Comparison of ENCODE assay signal across 8 cellular contexts in genomic region chr10:114042895-114043531, GRCh38. TPM values are rescaled to one million over a fixed set of nuclear protein-coding genes. Genes with fewer than 3 reads are reported as not detected.
DNase-seq lines count a peak whose midpoint lies in the region; ATAC-seq and TF ChIP-seq lines count a peak whose summit lies in the region.

No MANE protein-coding gene starts in this region.

- H3K27ac Mint-ChIP-seq in Calu3 (ENCODE audit: unreplicated experiment) (no peak overlapping the region), progenitor cell of endocrine pancreas (peak overlapping the region; percentile 80)
- no peak overlapping the region for H3K27ac Mint-ChIP-seq in activated T-helper 2 cell treated with anti-CD3 and anti-CD28 coated beads, Interferon-gamma antibody, Interleukin-2, Interleukin-4, amounts not matched to agents 10 μg/mL and 5 μg/mL and 100 μg/mL, durations not matched to agents 14 hours and 24 hours and 36 hours

- CTCF ChIA-PET in Calu3 (lab: Charles Lee): interaction anchor here (0.6 to 1.3 kb wide), 4 partner anchors 16 to 138 kb away, joined by 3 to 6 read pairs (median 3); no protein-coding TSS in a partner anchor

- H3K4me1 Mint-ChIP-seq in Calu3 (ENCODE audit: low read depth, unreplicated experiment): peaks cover 16% of the 10 kb centered on the region
- H3K4me1 Mint-ChIP-seq in activated T-helper 2 cell treated with anti-CD3 and anti-CD28 coated beads, Interferon-gamma antibody, Interleukin-2, Interleukin-4, amounts not matched to agents 10 μg/mL and 5 μg/mL and 100 μg/mL, durations not matched to agents 14 hours and 24 hours and 36 hours (ENCODE audit: low read depth): peaks cover 16% of the 10 kb centered on the region
- peaks cover 6% of the 10 kb centered on the region for H3K4me1 Mint-ChIP-seq in progenitor cell of endocrine pancreas (ENCODE audit: low read depth)

- H3K9me3 ChIP-seq in right cardiac atrium (ENCODE audit: control insufficient read depth, low read length) (no peaks in the 10 kb centered on the region), BE2C (no peaks in the 10 kb centered on the region)

- H3K36me3 Mint-ChIP-seq in Calu3 (ENCODE audit: insufficient read depth, unreplicated experiment): peaks cover 10% of the 10 kb centered on the region
- no peaks in the 10 kb centered on the region for H3K36me3 Mint-ChIP-seq in activated T-helper 2 cell treated with anti-CD3 and anti-CD28 coated beads, Interferon-gamma antibody, Interleukin-2, Interleukin-4, amounts not matched to agents 10 μg/mL and 5 μg/mL and 100 μg/mL, durations not matched to agents 14 hours and 24 hours and 36 hours (ENCODE audit: low read depth)
- no peaks in the 10 kb centered on the region for H3K36me3 Mint-ChIP-seq in progenitor cell of endocrine pancreas (ENCODE audit: insufficient read depth)

- under 1% methylated on average over 38 of the region's 38 CpGs for WGBS in right cardiac atrium

- TF ChIP-seq CTCF in Calu3 (IDR thresholded peaks at IDR 0.05; ENCODE audit: unreplicated experiment) (no peak), progenitor cell of endocrine pancreas (IDR thresholded peaks at IDR 0.05; ENCODE audit: unreplicated experiment) (no peak), BE2C (IDR thresholded peaks at IDR 0.05; ENCODE audit: low read depth, low read length) (no peak)

- H3K36me3 ChIP-seq in BE2C: no peaks in the 10 kb centered on the region

- no TSS peak for BruUV-seq in Calu3 (replicated peaks; lab: Mats Ljungman, UMichigan)

- H3K27me3 ChIP-seq in right cardiac atrium (ENCODE audit: control insufficient read depth, insufficient read depth) (no peaks in the 10 kb centered on the region), BE2C (peaks cover 85% of the 10 kb centered on the region)

- ATAC-seq in GM19455 (IDR thresholded peaks at IDR 0.05; ENCODE audit: unreplicated experiment) (peak; percentile 44), right cardiac atrium (peak; percentile 73 to 75)

- H3K4me1 ChIP-seq in right cardiac atrium (ENCODE audit: control insufficient read depth, insufficient read depth, low read length) (no peaks in the 10 kb centered on the region), BE2C (no peaks in the 10 kb centered on the region)

- H3K4me3 ChIP-seq in right cardiac atrium (ENCODE audit: low read length) (peak overlapping the region; percentile 61), BE2C (ENCODE audit: low read depth, low read length) (no peak overlapping the region)

- H3K9me3 Mint-ChIP-seq in Calu3 (ENCODE audit: low read depth, unreplicated experiment) (no peaks in the 10 kb centered on the region), progenitor cell of endocrine pancreas (ENCODE audit: low read depth) (no peaks in the 10 kb centered on the region)
- H3K9me3 Mint-ChIP-seq in activated T-helper 2 cell treated with anti-CD3 and anti-CD28 coated beads, Interferon-gamma antibody, Interleukin-2, Interleukin-4, amounts not matched to agents 10 μg/mL and 5 μg/mL and 100 μg/mL, durations not matched to agents 14 hours and 24 hours and 36 hours: no peaks in the 10 kb centered on the region

- no peaks in the 10 kb centered on the region for H3K27me3 Mint-ChIP-seq in Calu3 (ENCODE audit: unreplicated experiment)
- peaks cover 73% of the 10 kb centered on the region for H3K27me3 Mint-ChIP-seq in activated T-helper 2 cell treated with anti-CD3 and anti-CD28 coated beads, Interferon-gamma antibody, Interleukin-2, Interleukin-4, amounts not matched to agents 10 μg/mL and 5 μg/mL and 100 μg/mL, durations not matched to agents 14 hours and 24 hours and 36 hours (ENCODE audit: low read depth)
- H3K27me3 Mint-ChIP-seq in progenitor cell of endocrine pancreas: peaks cover 86% of the 10 kb centered on the region

- peak overlapping the region; percentile 85 for H3K4me3 Mint-ChIP-seq in Calu3 (ENCODE audit: low read depth, unreplicated experiment)
- peak overlapping the region; percentile 57 for H3K4me3 Mint-ChIP-seq in activated T-helper 2 cell treated with anti-CD3 and anti-CD28 coated beads, Interferon-gamma antibody, Interleukin-2, Interleukin-4, amounts not matched to agents 10 μg/mL and 5 μg/mL and 100 μg/mL, durations not matched to agents 14 hours and 24 hours and 36 hours (ENCODE audit: low read depth)
- peak overlapping the region; percentile 73 for H3K4me3 Mint-ChIP-seq in progenitor cell of endocrine pancreas (ENCODE audit: low read depth)

- DNase-seq in Calu3 (peak; percentile 35), M059J (ENCODE audit: low read depth) (peak; percentile 42), right cardiac atrium (peak; percentile 68 to 85 (median 85)), progenitor cell of endocrine pancreas (ENCODE audit: low spot score, unreplicated experiment) (peak; percentile 14), BE2C (no peak), NCI-H774 (lab: John Stamatoyannopoulos, UW) (no peak)
- DNase-seq in activated T-helper 2 cell treated with anti-CD3 and anti-CD28 coated beads, Interferon-gamma antibody, Interleukin-2, Interleukin-4, amounts not matched to agents 10 μg/mL and 5 μg/mL and 100 μg/mL, durations not matched to agents 14 hours and 24 hours and 36 hours (ENCODE audit: low spot score): no peak

- intact Hi-C loops in Calu3 (cut with micrococcal nuclease; ENCODE audit: unreplicated experiment) (no loop called here), right cardiac atrium (cut with DNase I) (loop anchor here in 3 of 4 donors (10.0 kb wide), 4 partner anchors 52 to 188 kb away; partner anchors contain the start of genes DCLRE1A (in 1 of the 3) and NHLRC2 (in 1 of the 3))
- intact Hi-C loops in activated T-helper 2 cell treated with anti-CD3 and anti-CD28 coated beads, Interferon-gamma antibody, Interleukin-2, Interleukin-4, amounts not matched to agents 10 μg/mL and 5 μg/mL and 100 μg/mL, durations not matched to agents 14 hours and 24 hours and 36 hours (cut with micrococcal nuclease): loop anchor here (5.0 kb wide), 2 partner anchors 81 to 191 kb away; partner anchors contain the start of genes DCLRE1A and NHLRC2

- H3K27ac ChIP-seq in right cardiac atrium (ENCODE audit: low read length): peak overlapping the region; percentile 97

RNA-seq across cellular contexts. Expression of gene ADRB1, which starts 0.7 kb away (rescaled TPM):
- total RNA-seq in Calu3 (2022) (0.47 and 0.78 TPM in 2 replicates), right cardiac atrium (10 to 100 TPM; 39.5 to 60.8 (median 47.1) TPM), progenitor cell of endocrine pancreas (not detected in 2 replicates)
- total RNA-seq in M059J (2014; rRNA removed; shearing (Covaris generic)): 0.12 and 0.52 TPM in 2 replicates
- not detected in 2 replicates for total RNA-seq in activated T-helper 2 cell treated with anti-CD3 and anti-CD28 coated beads, Interferon-gamma antibody, Interleukin-2, Interleukin-4, amounts not matched to agents 10 μg/mL and 5 μg/mL and 100 μg/mL, durations not matched to agents 14 hours and 24 hours and 36 hours
- 33.4 TPM for polyA plus RNA-seq in right cardiac atrium
- polyA plus RNA-seq in BE2C (2012; ENCODE audit: insufficient read depth, insufficient read length, low read depth): not detected

Comparison
In these comparisons a context has a peak if more than half of its experiments do, and no peak if none do; other contexts are left out.
1. DNase-seq: peak in Calu3 (single experiment), M059J (single experiment), right cardiac atrium (3 of 3) and progenitor cell of endocrine pancreas (single experiment); none in activated T-helper 2 cell treated with anti-CD3 and anti-CD28 coated beads, Interferon-gamma antibody, Interleukin-2, Interleukin-4, amounts not matched to agents 10 μg/mL and 5 μg/mL and 100 μg/mL, durations not matched to agents 14 hours and 24 hours and 36 hours (single experiment), BE2C (single experiment) and NCI-H774 (single experiment).
2. RNA of gene ADRB1, which starts 0.7 kb away (total RNA-seq): 39.5 to 60.8 TPM in right cardiac atrium; 0.12 to 0.52 TPM in M059J, 0.47 to 0.78 TPM in Calu3, not detected in progenitor cell of endocrine pancreas and not detected in activated T-helper 2 cell treated with anti-CD3 and anti-CD28 coated beads, Interferon-gamma antibody, Interleukin-2, Interleukin-4, amounts not matched to agents 10 μg/mL and 5 μg/mL and 100 μg/mL, durations not matched to agents 14 hours and 24 hours and 36 hours; every median in the first group is over 10 times any median in the second.
3. Peak in every context shown above with its lines, with median percentiles within 50 percentile points of each other: H3K4me3 Mint-ChIP-seq.